Comparison of ENCODE assay signal across 21 cellular contexts in the genomic region with DNA sequence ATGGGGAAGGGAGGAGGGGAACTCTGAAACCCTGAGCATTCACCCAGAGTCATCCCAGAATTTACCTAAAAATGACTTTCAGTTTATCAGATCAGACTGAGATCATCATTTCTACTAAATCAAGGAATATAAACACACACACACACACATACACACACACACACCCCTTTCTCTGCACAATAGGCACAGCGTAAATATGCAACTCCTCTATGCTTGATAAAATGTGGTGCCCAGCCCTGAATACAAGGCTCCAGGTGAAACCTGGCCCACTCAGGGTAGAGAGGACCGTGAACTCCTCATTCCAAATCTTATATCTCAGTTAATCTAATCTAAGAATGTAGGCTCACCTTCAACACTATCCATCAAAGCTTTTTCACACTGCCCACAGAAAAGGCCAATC.
"Had no signal": no experiment of that assay in that cellular context is flagged by ENCODE, and none has a peak within 500 bp of the region (broad histone marks: within the 10 kb centered on the region; RNA-seq: fewer than 3 reads in every experiment).

No MANE protein-coding gene starts in this region.

- H3K27me3 Mint-ChIP-seq: activated naive CD8-positive, alpha-beta T cell treated with anti-CD3 and anti-CD28 coated beads, Interleukin-2, amount 10 ng/mL, durations not matched to agents 7 days and 5 days; activated T-helper 17 cell treated with anti-CD3 and anti-CD28 coated beads, Interleukin-2, amount 50 U/mL, for 72 hours; effector memory CD8-positive, alpha-beta T cell; stimulated activated naive CD8-positive, alpha-beta T cell treated with anti-CD3 and anti-CD28 coated beads, Interleukin-15, amount 100 ng/mL, for 72 hours had no signal

- H3K27ac Mint-ChIP-seq: activated naive CD8-positive, alpha-beta T cell treated with anti-CD3 and anti-CD28 coated beads, Interleukin-2, amount 10 ng/mL, durations not matched to agents 7 days and 5 days; activated T-helper 17 cell treated with anti-CD3 and anti-CD28 coated beads, Interleukin-2, amount 50 U/mL, for 72 hours; mesothelial cell of epicardium; nephron progenitor cell; T-helper 1 cell treated with Interleukin-12 subunit alpha and Interleukin-12 subunit beta and Interleukin-4 antibody, amounts not matched to agents 30 μg/mL and 1 μg/mL, for 36 hours had no signal

- ATAC-seq: activated T-helper 17 cell treated with anti-CD3 and anti-CD28 coated beads, Interleukin-2, amount 50 U/mL, for 72 hours; effector memory CD8-positive, alpha-beta T cell; foreskin keratinocyte; left colon; lower lobe of right lung; stimulated activated naive CD8-positive, alpha-beta T cell treated with anti-CD3 and anti-CD28 coated beads, Interleukin-15, amount 100 ng/mL, for 72 hours had no signal

- H3K4me1 Mint-ChIP-seq: activated T-helper 17 cell treated with anti-CD3 and anti-CD28 coated beads, Interleukin-2, amount 50 U/mL, for 72 hours; mesothelial cell of epicardium; stimulated activated naive CD8-positive, alpha-beta T cell treated with anti-CD3 and anti-CD28 coated beads, Interleukin-15, amount 100 ng/mL, for 72 hours had no signal

- DNase-seq: activated CD4-positive, alpha-beta T cell treated with anti-CD3 and anti-CD28 coated beads, Interleukin-2, amount 50 U/mL, for 4 hours; activated naive CD4-positive, alpha-beta T cell treated with Interleukin-2 at 50 U/mL for 16 hours; activated naive CD8-positive, alpha-beta T cell treated with anti-CD3 and anti-CD28 coated beads, Interleukin-2, amount 10 ng/mL, durations not matched to agents 7 days and 5 days; activated T-cell treated with anti-CD3 and anti-CD28 coated beads for 4 hours; amygdala; caudate nucleus; effector memory CD8-positive, alpha-beta T cell; foreskin keratinocyte; hypothalamus; islet precursor cell; left colon; lower lobe of right lung; nephron progenitor cell; occipital lobe; stimulated activated CD4-positive, alpha-beta T cell treated with anti-CD3 and anti-CD28 coated beads, Interleukin-12 subunit alpha, Interleukin-12 subunit beta, amount 100 ng/mL, for 4 hours; stimulated activated CD4-positive, alpha-beta T cell treated with anti-CD3 and anti-CD28 coated beads, Interleukin-2, amount 100 ng/mL, for 24 hours; stimulated activated naive CD8-positive, alpha-beta T cell treated with anti-CD3 and anti-CD28 coated beads, Interleukin-15, amount 100 ng/mL, for 72 hours; trophoblast cell had no signal

- H3K4me3 Mint-ChIP-seq: activated naive CD8-positive, alpha-beta T cell treated with anti-CD3 and anti-CD28 coated beads, Interleukin-2, amount 10 ng/mL, durations not matched to agents 7 days and 5 days; activated T-helper 17 cell treated with anti-CD3 and anti-CD28 coated beads, Interleukin-2, amount 50 U/mL, for 72 hours; effector memory CD8-positive, alpha-beta T cell; mesothelial cell of epicardium; nephron progenitor cell; stimulated activated naive CD8-positive, alpha-beta T cell treated with anti-CD3 and anti-CD28 coated beads, Interleukin-15, amount 100 ng/mL, for 72 hours; T-helper 1 cell treated with Interleukin-12 subunit alpha and Interleukin-12 subunit beta and Interleukin-4 antibody, amounts not matched to agents 30 μg/mL and 1 μg/mL, for 36 hours had no signal
